20 cellular contexts compared by ENCODE assay signal in the genomic region with DNA sequence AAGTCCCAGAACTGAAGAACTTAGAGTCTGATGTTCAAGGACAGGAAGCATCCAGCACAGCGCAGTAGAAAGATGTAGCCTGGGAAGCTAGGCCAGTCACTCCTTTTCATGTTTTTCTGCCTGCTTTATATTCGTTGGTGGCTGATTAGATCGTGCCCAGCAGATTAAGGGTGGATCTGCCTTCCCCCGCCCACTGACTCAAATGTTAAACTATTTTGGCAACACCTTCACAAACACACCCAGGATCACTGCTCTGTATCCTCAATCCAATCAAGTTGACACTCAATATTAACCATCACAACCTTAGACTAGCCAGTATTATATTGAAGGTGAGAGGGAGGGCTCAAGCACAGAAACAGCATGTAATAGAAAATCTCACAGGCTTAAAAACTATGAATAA.
DNase-seq lines count a peak whose midpoint lies in the region; ATAC-seq, FAIRE-seq and TF ChIP-seq lines count a peak whose summit lies in the region.
"Had no signal": no experiment of that assay in that cellular context is flagged by ENCODE, and none has a peak within 500 bp of the region (broad histone marks: within the 10 kb centered on the region; RNA-seq: fewer than 3 reads in every experiment).

No MANE protein-coding gene starts in this region.

- H4K20me1 ChIP-seq in keratinocyte (ENCODE audit: control insufficient read depth, extremely low read depth, insufficient read depth, low read length) (no peaks in the 10 kb centered on the region), GM23248 (ENCODE audit: insufficient read depth) (no peaks in the 10 kb centered on the region)

- H3K4me2 ChIP-seq in A549 (peak overlapping the region; percentile 90), keratinocyte (ENCODE audit: control insufficient read depth, extremely low read depth, insufficient read depth, low read depth, low read length) (no peak overlapping the region), GM23248 (ENCODE audit: unreplicated experiment) (no peak overlapping the region)
- H3K4me2 ChIP-seq: KMS-11, PC-9 had no signal

- WGBS in A549 (ENCODE audit: missing lambda C conversion rate) = 25% methylated on average over 4 of the region's 4 CpGs
- WGBS in GM23248 (ENCODE audit: low coverage in 1 of 2, low lambda C conversion rate in 2 of 2, missing lambda C conversion rate in 2 of 2), 2 experiments = 16 to 22% methylated on average over 4 of the region's 4 CpGs

- ATAC-seq in A549 (peak; percentile 48 to 60; a peak in 5 of 6 replicates), RWPE2 (ENCODE audit: low read depth) (peak; percentile 23; the same call in 1 of the 3 replicates), HG02852 (IDR thresholded peaks at IDR 0.05; ENCODE audit: unreplicated experiment) (no peak), GM19455 (IDR thresholded peaks at IDR 0.05; ENCODE audit: unreplicated experiment) (no peak)
- ATAC-seq in natural killer cell treated with Interleukin-12 subunit alpha and Interleukin-12 subunit beta and Interleukin-15 and Interleukin-18, amount 100 ng/mL, for 72 hours = no peak

- no peaks in the 10 kb centered on the region for H3K36me3 Mint-ChIP-seq in neural crest cell (ENCODE audit: low read depth)
- H3K36me3 Mint-ChIP-seq in natural killer cell treated with Interleukin-12 subunit alpha and Interleukin-12 subunit beta and Interleukin-15 and Interleukin-18, amount 100 ng/mL, for 72 hours = peaks cover 4% of the 10 kb centered on the region
- H3K36me3 Mint-ChIP-seq: CD4-positive, CD25-positive, alpha-beta regulatory T cell had no signal

- peaks cover 2% of the 10 kb centered on the region for H3K9me3 Mint-ChIP-seq in neural crest cell
- H3K9me3 Mint-ChIP-seq in natural killer cell treated with Interleukin-12 subunit alpha and Interleukin-12 subunit beta and Interleukin-15 and Interleukin-18, amount 100 ng/mL, for 72 hours = peaks cover 5% of the 10 kb centered on the region

- H3K27me3 Mint-ChIP-seq in neural crest cell (ENCODE audit: low read depth) = no peaks in the 10 kb centered on the region
- no peaks in the 10 kb centered on the region for H3K27me3 Mint-ChIP-seq in natural killer cell treated with Interleukin-12 subunit alpha and Interleukin-12 subunit beta and Interleukin-15 and Interleukin-18, amount 100 ng/mL, for 72 hours
- H3K27me3 Mint-ChIP-seq: CD4-positive, CD25-positive, alpha-beta regulatory T cell had no signal

- H3K79me2 ChIP-seq in keratinocyte (ENCODE audit: control insufficient read depth, insufficient read depth, low read length) = no peaks in the 10 kb centered on the region
- no peaks in the 10 kb centered on the region for H3K79me2 ChIP-seq in GM23248 (ENCODE audit: insufficient read depth)

- H3K27ac ChIP-seq in A549 (peak overlapping the region; percentile 84 to 87), RWPE2 (ENCODE audit: poor library complexity, severe bottlenecking) (no peak overlapping the region), keratinocyte (ENCODE audit: control insufficient read depth, insufficient read depth, low read length) (no peak overlapping the region), GM23248 (no peak overlapping the region)
- H3K27ac ChIP-seq: KMS-11, PC-9 had no signal

- TF ChIP-seq POLR2A in A549 (IDR thresholded peaks at IDR 0.05; ENCODE audit: low read length) = no peak

- H3K27ac Mint-ChIP-seq in neural crest cell (ENCODE audit: unreplicated experiment) = peak overlapping the region; percentile 28
- no peak overlapping the region for H3K27ac Mint-ChIP-seq in natural killer cell treated with Interleukin-12 subunit alpha and Interleukin-12 subunit beta and Interleukin-15 and Interleukin-18, amount 100 ng/mL, for 72 hours
- H3K27ac Mint-ChIP-seq: CD4-positive, CD25-positive, alpha-beta regulatory T cell; HFFc6 had no signal

- H3K4me3 ChIP-seq in A549 (peak overlapping the region; percentile 29; the same call in 2 of the 3 replicates), RWPE2 (ENCODE audit: severe bottlenecking) (no peak overlapping the region), keratinocyte (ENCODE audit: control insufficient read depth in 2 of 3, extremely low read depth in 1 of 3, insufficient read depth in 2 of 3, low read depth in 1 of 3, low read length in 3 of 3) (no peak overlapping the region), GM23248 (no peak overlapping the region)
- H3K4me3 ChIP-seq: PC-9 had no signal

- FAIRE-seq in A549 (lab: Jason Lieb, UNC) (no peak), keratinocyte (lab: Jason Lieb, UNC) (no peak)
- FAIRE-seq: H54 had no signal

- TF ChIP-seq RAD21 in A549 (conservative IDR thresholded peaks at IDR 0.05 in 1 of 2, IDR thresholded peaks at IDR 0.05 in 1 of 2) = no peak

- H3K4me1 ChIP-seq in A549 (peaks cover 84% of the 10 kb centered on the region), RWPE2 (ENCODE audit: insufficient read depth, poor library complexity, severe bottlenecking) (peaks cover 12% of the 10 kb centered on the region), keratinocyte (ENCODE audit: control insufficient read depth, extremely low read depth, insufficient read depth, low read length) (peaks cover 6% of the 10 kb centered on the region), GM23248 (ENCODE audit: insufficient read depth) (peaks cover 25% of the 10 kb centered on the region; the same call in 1 of the 2 replicates)
- H3K4me1 ChIP-seq: BE2C had no signal

- peak overlapping the region; percentile 10 for H3K4me3 Mint-ChIP-seq in neural crest cell
- H3K4me3 Mint-ChIP-seq in natural killer cell treated with Interleukin-12 subunit alpha and Interleukin-12 subunit beta and Interleukin-15 and Interleukin-18, amount 100 ng/mL, for 72 hours = no peak overlapping the region
- H3K4me3 Mint-ChIP-seq: CD4-positive, CD25-positive, alpha-beta regulatory T cell; HFFc6 had no signal

- POLR2A ChIA-PET in A549 (lab: Yijun Ruan, JAX) = no interaction called here

- dilution Hi-C loops in keratinocyte (cut with MboI; ENCODE audit: extremely low pct_ligation_motif_present, low sequenced_read_pairs) = no loop called here

- H3K9me1 ChIP-seq in keratinocyte (ENCODE audit: control insufficient read depth, extremely low read depth, insufficient read depth, low read length) = no peaks in the 10 kb centered on the region

- in situ Hi-C loops in GM23248 (cut with MboI) = no loop called here

- CTCF ChIA-PET in A549 (lab: Yijun Ruan, JAX) = no interaction called here

- H3K36me3 ChIP-seq in RWPE2 (ENCODE audit: low read depth) (no peaks in the 10 kb centered on the region), keratinocyte (ENCODE audit: control insufficient read depth in 2 of 2, extremely low read depth in 1 of 2, insufficient read depth in 2 of 2, low read length in 2 of 2) (no peaks in the 10 kb centered on the region), GM23248 (ENCODE audit: low read depth) (no peaks in the 10 kb centered on the region)
- H3K36me3 ChIP-seq: BE2C had no signal

- H2AFZ ChIP-seq in keratinocyte (ENCODE audit: control insufficient read depth, low read length) (peak overlapping the region; percentile 34), GM23248 (no peak overlapping the region)
- H2AFZ ChIP-seq: PC-9 had no signal

- DNase-seq in A549 (ENCODE audit: low read depth in 1 of 2, low spot score in 1 of 2) = peak in 1 of 2 experiments; percentile 50
- no peak for DNase-seq in RWPE2 (ENCODE audit: low spot score)
- no peak for DNase-seq in keratinocyte (ENCODE audit: low read depth, low spot score)
- DNase-seq in neural crest cell (ENCODE audit: low read depth, low spot score) = no peak
- DNase-seq in natural killer cell treated with Interleukin-12 subunit alpha and Interleukin-12 subunit beta and Interleukin-15 and Interleukin-18, amount 100 ng/mL, for 72 hours (ENCODE audit: low spot score) = no peak
- no peak for DNase-seq in GM23248
- DNase-seq: BE2C; CD4-positive, CD25-positive, alpha-beta regulatory T cell; COR-L47; GDM1; HFFc6; NCI-H1417 treated with DMSO at 0.1 percent for 48 hours; NCI-H187 treated with DMSO at 0.1 percent for 48 hours; NCI-H345; NCI-H524 treated with DMSO at 0.1 percent for 48 hours had no signal

- H3K9ac ChIP-seq in keratinocyte (ENCODE audit: control insufficient read depth, extremely low read depth, insufficient read depth, low read length) (no peak overlapping the region), GM23248 (no peak overlapping the region)
- H3K9ac ChIP-seq: KMS-11 had no signal

- H3K9me3 ChIP-seq in A549 (peaks cover 15% of the 10 kb centered on the region; the same call in 1 of the 3 replicates), RWPE2 (ENCODE audit: severe bottlenecking) (no peaks in the 10 kb centered on the region), keratinocyte (ENCODE audit: control insufficient read depth, low read depth, low read length) (no peaks in the 10 kb centered on the region), GM23248 (ENCODE audit: low read depth) (no peaks in the 10 kb centered on the region)
- H3K9me3 ChIP-seq: BE2C had no signal

- H3F3A ChIP-seq in GM23248 (ENCODE audit: insufficient read depth) = no peaks in the 10 kb centered on the region

- peaks cover 37% of the 10 kb centered on the region for H3K4me1 Mint-ChIP-seq in neural crest cell
- no peaks in the 10 kb centered on the region for H3K4me1 Mint-ChIP-seq in natural killer cell treated with Interleukin-12 subunit alpha and Interleukin-12 subunit beta and Interleukin-15 and Interleukin-18, amount 100 ng/mL, for 72 hours (ENCODE audit: low read depth in 2 of 2)
- H3K4me1 Mint-ChIP-seq: CD4-positive, CD25-positive, alpha-beta regulatory T cell had no signal

- no peak for TF ChIP-seq EP300 in A549 (IDR thresholded peaks at IDR 0.05)

- no peak for TF ChIP-seq CTCF in A549 (IDR thresholded peaks at IDR 0.05)
- TF ChIP-seq CTCF in RWPE2 (IDR thresholded peaks at IDR 0.05; ENCODE audit: poor library complexity, severe bottlenecking) = no peak
- TF ChIP-seq CTCF in keratinocyte (optimal IDR thresholded peaks at IDR 0.05 in 1 of 3, IDR thresholded peaks at IDR 0.05 in 1 of 3, conservative IDR thresholded peaks at IDR 0.05 in 1 of 3; ENCODE audit: extremely low read depth in 1 of 3, insufficient read depth in 2 of 3, low read length in 3 of 3) = no peak
- no peak for TF ChIP-seq CTCF in neural crest cell (conservative IDR thresholded peaks at IDR 0.05)

- peaks cover 7% of the 10 kb centered on the region; the same call in 1 of the 2 replicates for H3K9me2 ChIP-seq in GM23248 (ENCODE audit: insufficient read depth)

- H3K27me3 ChIP-seq in RWPE2 (ENCODE audit: insufficient read depth, poor library complexity, severe bottlenecking) (no peaks in the 10 kb centered on the region), keratinocyte (ENCODE audit: control insufficient read depth, extremely low read depth, insufficient read depth, low read length) (no peaks in the 10 kb centered on the region), GM23248 (replicated peaks; ENCODE audit: insufficient read depth) (no peaks in the 10 kb centered on the region)
- H3K27me3 ChIP-seq: BE2C had no signal

TF ChIP-seq in A549, 52 proteins besides CTCF, POLR2A, EP300 and RAD21 (continues in another document):
- no peak for TF ChIP-seq HOXA7 (CRISPR knock-in tag; IDR thresholded peaks at IDR 0.05)
- TF ChIP-seq HOXB5 (CRISPR knock-in tag; IDR thresholded peaks at IDR 0.05) = no peak
- no peak for TF ChIP-seq HEYL (CRISPR knock-in tag; IDR thresholded peaks at IDR 0.05)
- no peak for TF ChIP-seq ZFP36 (IDR thresholded peaks at IDR 0.05; ENCODE audit: borderline replicate concordance, partially characterized antibody)

Comparison
In these comparisons a context has a peak if more than half of its experiments do, and no peak if none do; other contexts are left out.
1. ATAC-seq: peak in A549 (2 of 2) and RWPE2 (single experiment); none in natural killer cell treated with Interleukin-12 subunit alpha and Interleukin-12 subunit beta and Interleukin-15 and Interleukin-18, amount 100 ng/mL, for 72 hours (0 of 2), HG02852 (single experiment) and GM19455 (single experiment).
2. H3K27ac ChIP-seq: peak in A549 (2 of 2); none in RWPE2 (single experiment), keratinocyte (single experiment) and GM23248 (single experiment).